ENCODE assay signal across 26 cellular contexts in genomic region chr6:75633045-75633444, GRCh38.
"Had no signal": no experiment of that assay in that cellular context is flagged by ENCODE, and none has a peak within 500 bp of the region (broad histone marks: within the 10 kb centered on the region; RNA-seq: fewer than 3 reads in every experiment).

No MANE protein-coding gene starts in this region.

- H3K4me3 ChIP-seq: breast epithelium, heart right ventricle, left lung, mucosa of descending colon, spleen, suprapubic skin, tibial nerve had no signal

- H3K9me3 Mint-ChIP-seq: activated CD4-positive, alpha-beta memory T cell treated with anti-CD3 and anti-CD28 coated beads, Interleukin-2, amount 10 ng/mL, durations not matched to agents 7 days and 5 days; activated CD4-positive, alpha-beta T cell treated with anti-CD3 and anti-CD28 coated beads, Interleukin-2, amount 10 ng/mL, durations not matched to agents 24 days and 14 days; activated naive CD4-positive, alpha-beta T cell treated with anti-CD3 and anti-CD28 coated beads, Interleukin-2, amount 50 U/mL, for 24 hours; activated naive CD8-positive, alpha-beta T cell treated with anti-CD3 and anti-CD28 coated beads, Interleukin-2, amount 50 U/mL, for 24 hours; activated T-cell treated with anti-CD3 and anti-CD28 coated beads, Interleukin-2, amount 50 U/mL, for 24 hours; activated T-helper 2 cell treated with anti-CD3 and anti-CD28 coated beads, Interferon-gamma antibody, Interleukin-2, Interleukin-4, amounts not matched to agents 10 μg/mL and 5 μg/mL and 100 μg/mL, durations not matched to agents 14 hours and 24 hours and 36 hours; effector memory CD8-positive, alpha-beta T cell; nephron; T-helper 2 cell treated with Interferon-gamma antibody and Interleukin-4, amounts not matched to agents 5 μg/mL and 100 μg/mL, for 36 hours had no signal

- H3K27ac ChIP-seq: breast epithelium, foreskin keratinocyte, left lung, spleen, suprapubic skin, tibial nerve had no signal

- H3K27me3 ChIP-seq: breast epithelium, foreskin keratinocyte, heart right ventricle, left lung, spleen, suprapubic skin, tibial nerve had no signal

- H3K36me3 ChIP-seq: breast epithelium had no signal

- ATAC-seq: activated naive CD8-positive, alpha-beta T cell treated with anti-CD3 and anti-CD28 coated beads, Interleukin-2, amount 50 U/mL, for 24 hours; effector memory CD8-positive, alpha-beta T cell; foreskin keratinocyte; left lung; mucosa of descending colon had no signal

- H3K27me3 Mint-ChIP-seq: activated CD4-positive, alpha-beta memory T cell treated with anti-CD3 and anti-CD28 coated beads, Interleukin-2, amount 10 ng/mL, durations not matched to agents 7 days and 5 days; activated CD4-positive, alpha-beta T cell treated with anti-CD3 and anti-CD28 coated beads, Interleukin-2, amount 10 ng/mL, durations not matched to agents 24 days and 14 days; activated naive CD4-positive, alpha-beta T cell treated with anti-CD3 and anti-CD28 coated beads, Interleukin-2, amount 50 U/mL, for 24 hours; activated naive CD8-positive, alpha-beta T cell treated with anti-CD3 and anti-CD28 coated beads, Interleukin-2, amount 50 U/mL, for 24 hours; activated T-cell treated with anti-CD3 and anti-CD28 coated beads, Interleukin-2, amount 50 U/mL, for 24 hours; effector memory CD8-positive, alpha-beta T cell had no signal

- H3K9me3 ChIP-seq: breast epithelium, heart right ventricle, left lung, mucosa of descending colon, spleen, suprapubic skin, tibial nerve had no signal

- DNase-seq: activated CD4-positive, alpha-beta memory T cell treated with anti-CD3 and anti-CD28 coated beads, Interleukin-2, amount 10 ng/mL, durations not matched to agents 7 days and 5 days; activated CD4-positive, alpha-beta T cell treated with anti-CD3 and anti-CD28 coated beads, Interleukin-2, amount 10 ng/mL, durations not matched to agents 24 days and 14 days; activated CD4-positive, CD25-positive, alpha-beta regulatory T cell treated with anti-CD3 and anti-CD28 coated beads, Interleukin-2, amount 50 U/mL, for 72 hours; activated CD8-positive, alpha-beta memory T cell treated with anti-CD3 and anti-CD28 coated beads, Interleukin-2, amount 50 U/mL, for 48 hours; activated naive CD8-positive, alpha-beta T cell treated with anti-CD3 and anti-CD28 coated beads, Interleukin-2, amount 50 U/mL, for 24 hours; activated T-cell treated with anti-CD3 and anti-CD28 coated beads, Interleukin-2, amount 50 U/mL, for 24 hours; amygdala; cerebellar nuclear complex; cortex of kidney; effector memory CD8-positive, alpha-beta T cell; foreskin keratinocyte; heart right ventricle; left lung; mucosa of descending colon; posterior cingulate gyrus; right cardiac atrium; spleen; stimulated activated naive CD4-positive, alpha-beta T cell; T-helper 1 cell had no signal

- H3K27ac Mint-ChIP-seq: activated CD4-positive, alpha-beta memory T cell treated with anti-CD3 and anti-CD28 coated beads, Interleukin-2, amount 10 ng/mL, durations not matched to agents 7 days and 5 days; activated CD4-positive, alpha-beta T cell treated with anti-CD3 and anti-CD28 coated beads, Interleukin-2, amount 10 ng/mL, durations not matched to agents 24 days and 14 days; activated naive CD8-positive, alpha-beta T cell treated with anti-CD3 and anti-CD28 coated beads, Interleukin-2, amount 50 U/mL, for 24 hours; activated T-helper 2 cell treated with anti-CD3 and anti-CD28 coated beads, Interferon-gamma antibody, Interleukin-2, Interleukin-4, amounts not matched to agents 10 μg/mL and 5 μg/mL and 100 μg/mL, durations not matched to agents 14 hours and 24 hours and 36 hours; nephron; T-helper 2 cell treated with Interferon-gamma antibody and Interleukin-4, amounts not matched to agents 5 μg/mL and 100 μg/mL, for 36 hours had no signal

- H3K4me1 ChIP-seq: breast epithelium, foreskin keratinocyte, left lung, suprapubic skin had no signal

- H3K4me1 Mint-ChIP-seq: activated CD4-positive, alpha-beta memory T cell treated with anti-CD3 and anti-CD28 coated beads, Interleukin-2, amount 10 ng/mL, durations not matched to agents 7 days and 5 days; activated CD4-positive, alpha-beta T cell treated with anti-CD3 and anti-CD28 coated beads, Interleukin-2, amount 10 ng/mL, durations not matched to agents 24 days and 14 days; nephron had no signal

- H3K4me3 Mint-ChIP-seq: activated CD4-positive, alpha-beta memory T cell treated with anti-CD3 and anti-CD28 coated beads, Interleukin-2, amount 10 ng/mL, durations not matched to agents 7 days and 5 days; activated CD4-positive, alpha-beta T cell treated with anti-CD3 and anti-CD28 coated beads, Interleukin-2, amount 10 ng/mL, durations not matched to agents 24 days and 14 days; activated naive CD4-positive, alpha-beta T cell treated with anti-CD3 and anti-CD28 coated beads, Interleukin-2, amount 50 U/mL, for 24 hours; activated naive CD8-positive, alpha-beta T cell treated with anti-CD3 and anti-CD28 coated beads, Interleukin-2, amount 50 U/mL, for 24 hours; activated T-cell treated with anti-CD3 and anti-CD28 coated beads, Interleukin-2, amount 50 U/mL, for 24 hours; effector memory CD8-positive, alpha-beta T cell; nephron; T-helper 2 cell treated with Interferon-gamma antibody and Interleukin-4, amounts not matched to agents 5 μg/mL and 100 μg/mL, for 36 hours had no signal
